In the genomic region with DNA sequence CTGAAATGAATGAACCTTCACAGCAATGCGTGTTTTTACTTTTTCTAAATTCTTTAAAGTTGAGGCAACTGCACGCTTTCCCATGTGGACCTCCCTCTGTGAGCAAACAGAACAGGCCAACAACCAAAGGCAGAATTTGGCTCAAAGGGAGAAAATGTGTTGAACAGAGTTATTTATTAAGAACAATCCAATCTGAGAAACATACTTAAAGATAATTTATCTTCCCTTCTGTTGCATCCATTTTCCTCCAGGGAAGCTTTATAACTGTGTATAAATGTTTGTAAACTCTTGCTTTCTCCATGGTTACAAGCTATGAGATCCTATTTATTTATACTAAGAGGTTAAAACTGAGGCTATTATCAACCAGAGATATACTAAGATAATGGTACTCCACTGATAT, we compare ENCODE assay signal across 24 cellular contexts.
"Had no signal": no experiment of that assay in that cellular context is flagged by ENCODE, and none has a peak within 500 bp of the region (broad histone marks: within the 10 kb centered on the region; RNA-seq: fewer than 3 reads in every experiment).

No MANE protein-coding gene starts in this region.

- H3K27me3 Mint-ChIP-seq: activated CD4-positive, alpha-beta memory T cell treated with anti-CD3 and anti-CD28 coated beads for 36 hours; activated naive CD8-positive, alpha-beta T cell treated with anti-CD3 and anti-CD28 coated beads for 36 hours; dendritic cell treated with granulocyte-macrophage colony-stimulating factor and Interleukin-4, amounts not matched to agents 40 ng/mL and 50 ng/mL, for 4 days; natural killer cell treated with Interleukin-12 subunit alpha and Interleukin-12 subunit beta and Interleukin-15 and Interleukin-18, amount 100 ng/mL, for 72 hours; type B pancreatic cell had no signal

- H3K36me3 Mint-ChIP-seq: activated CD4-positive, alpha-beta memory T cell treated with anti-CD3 and anti-CD28 coated beads for 36 hours; activated naive CD8-positive, alpha-beta T cell treated with anti-CD3 and anti-CD28 coated beads for 36 hours; natural killer cell treated with Interleukin-12 subunit alpha and Interleukin-12 subunit beta and Interleukin-15 and Interleukin-18, amount 100 ng/mL, for 72 hours; type B pancreatic cell had no signal

- H3K4me3 Mint-ChIP-seq: activated CD4-positive, alpha-beta memory T cell treated with anti-CD3 and anti-CD28 coated beads for 36 hours; activated naive CD8-positive, alpha-beta T cell treated with anti-CD3 and anti-CD28 coated beads for 36 hours; dendritic cell treated with granulocyte-macrophage colony-stimulating factor and Interleukin-4, amounts not matched to agents 40 ng/mL and 50 ng/mL, for 4 days; natural killer cell treated with Interleukin-12 subunit alpha and Interleukin-12 subunit beta and Interleukin-15 and Interleukin-18, amount 100 ng/mL, for 72 hours; T-helper 1 cell treated with Interleukin-12 subunit alpha and Interleukin-12 subunit beta and Interleukin-4 antibody, amounts not matched to agents 30 μg/mL and 1 μg/mL, for 36 hours; type B pancreatic cell had no signal

- H3K27ac Mint-ChIP-seq: activated CD4-positive, alpha-beta memory T cell treated with anti-CD3 and anti-CD28 coated beads for 36 hours; activated naive CD8-positive, alpha-beta T cell treated with anti-CD3 and anti-CD28 coated beads for 36 hours; dendritic cell treated with granulocyte-macrophage colony-stimulating factor and Interleukin-4, amounts not matched to agents 40 ng/mL and 50 ng/mL, for 4 days; natural killer cell treated with Interleukin-12 subunit alpha and Interleukin-12 subunit beta and Interleukin-15 and Interleukin-18, amount 100 ng/mL, for 72 hours; T-helper 1 cell treated with Interleukin-12 subunit alpha and Interleukin-12 subunit beta and Interleukin-4 antibody, amounts not matched to agents 30 μg/mL and 1 μg/mL, for 36 hours; type B pancreatic cell had no signal

- H3K27ac ChIP-seq: cardiac muscle cell, parathyroid adenoma, spleen, thoracic aorta, vagina had no signal

- H3K4me1 ChIP-seq: parathyroid adenoma, spleen, vagina had no signal

- H3K36me3 ChIP-seq: cardiac muscle cell, spleen, thoracic aorta, vagina had no signal

- H3K9me3 ChIP-seq: spleen, thoracic aorta, vagina had no signal

- H3K4me3 ChIP-seq: cardiac muscle cell, spleen, thoracic aorta, vagina had no signal

- ATAC-seq: left ventricle myocardium superior; natural killer cell treated with Interleukin-12 subunit alpha and Interleukin-12 subunit beta and Interleukin-15 and Interleukin-18, amount 100 ng/mL, for 72 hours; sciatic nerve had no signal

- DNase-seq: activated CD4-positive, alpha-beta memory T cell treated with anti-CD3 and anti-CD28 coated beads for 36 hours; activated CD4-positive, alpha-beta T cell treated with anti-CD3 and anti-CD28 coated beads for 4 hours; activated CD4-positive, CD25-positive, alpha-beta regulatory T cell; activated naive CD4-positive, alpha-beta T cell treated with Interleukin-2 at 50 U/mL for 16 hours; activated naive CD8-positive, alpha-beta T cell treated with anti-CD3 and anti-CD28 coated beads for 36 hours; activated T-cell treated with anti-CD3 and anti-CD28 coated beads, Interleukin-2, amount 50 U/mL, for 48 hours; effector CD4-positive, alpha-beta T cell; erythroblast; foreskin melanocyte; kidney glomerular epithelial cell; left ventricle myocardium superior; mammary epithelial cell; spleen; stimulated activated CD4-positive, alpha-beta T cell treated with anti-CD3 and anti-CD28 coated beads, Interleukin-4, amount 100 ng/mL, for 1 hour; stimulated activated naive CD4-positive, alpha-beta T cell had no signal

- H3K9ac ChIP-seq: parathyroid adenoma had no signal

- H3K4me1 Mint-ChIP-seq: activated naive CD8-positive, alpha-beta T cell treated with anti-CD3 and anti-CD28 coated beads for 36 hours had no signal

- H3K27me3 ChIP-seq: cardiac muscle cell, spleen, vagina had no signal
